ENCODE assay signal across 26 cellular contexts in genomic region chrX:122703762-122704161, GRCh38.
DNase-seq lines count a peak whose midpoint lies in the region; ATAC-seq and TF ChIP-seq lines count a peak whose summit lies in the region.
"Had no signal": no experiment of that assay in that cellular context is flagged by ENCODE, and none has a peak within 500 bp of the region (broad histone marks: within the 10 kb centered on the region; RNA-seq: fewer than 3 reads in every experiment).

No MANE protein-coding gene starts in this region.

- H3K4me1 ChIP-seq in mammary epithelial cell (ENCODE audit: insufficient read depth, low read length) = no peaks in the 10 kb centered on the region
- no peaks in the 10 kb centered on the region for H3K4me1 ChIP-seq in adipocyte (ENCODE audit: control insufficient read depth, insufficient read depth, low read length)
- H3K4me1 ChIP-seq: uterus had no signal

- no peaks in the 10 kb centered on the region for H3K27me3 ChIP-seq in mammary epithelial cell (ENCODE audit: insufficient read depth, low read length)
- no peaks in the 10 kb centered on the region for H3K27me3 ChIP-seq in adipocyte (replicated peaks; ENCODE audit: control insufficient read depth, insufficient read depth, low read length)
- H3K27me3 ChIP-seq: uterus had no signal

- CTCF ChIA-PET in mammary epithelial cell (lab: Charles Lee; ENCODE audit: low non-redundant PET) (no interaction called here), MCF 10A (lab: Yijun Ruan, JAX) (no interaction called here)

- no peak overlapping the region for H3K4me2 ChIP-seq in mammary epithelial cell (ENCODE audit: insufficient read depth, low read depth, low read length)

- H3K27ac ChIP-seq in mammary epithelial cell (ENCODE audit: insufficient read depth, low read depth, low read length) = no peak overlapping the region
- H3K27ac ChIP-seq: RWPE1, uterus had no signal

- H3K36me3 ChIP-seq in mammary epithelial cell (ENCODE audit: insufficient read depth, low read length) (no peaks in the 10 kb centered on the region), adipocyte (ENCODE audit: control insufficient read depth, insufficient read depth, low read length, severe bottlenecking) (no peaks in the 10 kb centered on the region)
- H3K36me3 ChIP-seq: uterus had no signal

- H3K27me3 Mint-ChIP-seq in MCF 10A (ENCODE audit: insufficient read depth, unreplicated experiment) = no peaks in the 10 kb centered on the region
- H3K27me3 Mint-ChIP-seq: activated CD8-positive, alpha-beta T cell treated with anti-CD3 and anti-CD28 coated beads for 36 hours had no signal

- in situ Hi-C loops in mammary epithelial cell (cut with MboI; ENCODE audit: low sequenced_read_pairs in 2 of 2) = no loop called here

- TF ChIP-seq CTCF in mammary epithelial cell (conservative IDR thresholded peaks at IDR 0.05 in 1 of 2, IDR thresholded peaks at IDR 0.05 in 1 of 2; ENCODE audit: extremely low read depth in 1 of 2, insufficient read depth in 1 of 2, low read depth in 1 of 2, low read length in 2 of 2) = peak; percentile 32 to 54
- no peak for TF ChIP-seq CTCF in MCF 10A (IDR thresholded peaks at IDR 0.05; ENCODE audit: unreplicated experiment)

- H3K4me3 ChIP-seq in mammary epithelial cell (replicated peaks in 1 of 3; ENCODE audit: insufficient read depth in 1 of 3, low read depth in 2 of 3, low read length in 3 of 3) (no peak overlapping the region), adipocyte (ENCODE audit: low read length) (no peak overlapping the region)
- H3K4me3 ChIP-seq: GM12878, lung, uterus had no signal

- no peaks in the 10 kb centered on the region for H4K20me1 ChIP-seq in mammary epithelial cell (ENCODE audit: insufficient read depth, low read length)

- 67% methylated on average over 1 of the region's 1 CpG for WGBS in mammary epithelial cell (ENCODE audit: low coverage, missing lambda C conversion rate)

- peaks cover 12% of the 10 kb centered on the region for H3K36me3 Mint-ChIP-seq in MCF 10A (ENCODE audit: insufficient read depth, unreplicated experiment)
- H3K36me3 Mint-ChIP-seq: CD14-positive monocyte had no signal

- DNase-seq in mammary epithelial cell = peak; percentile 9
- DNase-seq in MCF 10A (ENCODE audit: unreplicated experiment) = no peak
- peak; percentile 1 for DNase-seq in adipocyte (ENCODE audit: low read depth)
- peak; percentile 9 for DNase-seq in fibroblast of peridontal ligament (ENCODE audit: extremely low read depth)
- no peak for DNase-seq in SIG-M5 (lab: John Stamatoyannopoulos, UW)
- no peak for DNase-seq in NCI-H2196 (lab: John Stamatoyannopoulos, UW; ENCODE audit: unreplicated experiment)
- DNase-seq: activated CD4-positive, CD25-positive, alpha-beta regulatory T cell; activated CD8-positive, alpha-beta T cell treated with anti-CD3 and anti-CD28 coated beads for 36 hours; activated naive CD4-positive, alpha-beta T cell; amygdala; effector CD4-positive, alpha-beta T cell; H7; hypothalamus; KG1; NCI-H187 treated with DMSO at 0.1 percent for 48 hours; nucleus accumbens; right cardiac atrium; stimulated activated CD4-positive, alpha-beta T cell treated with anti-CD3 and anti-CD28 coated beads, Interleukin-15, amount 100 ng/mL, for 24 hours; substantia nigra; uterus had no signal

- intact Hi-C loops in mammary epithelial cell (cut with micrococcal nuclease) (loop anchor here (5.0 to 10.0 kb wide), 2 partner anchors 1121 to 1399 kb away; no protein-coding TSS in a partner anchor), MCF 10A (cut with micrococcal nuclease) (no loop called here)

- no peak overlapping the region for H3K4me3 Mint-ChIP-seq in MCF 10A (ENCODE audit: unreplicated experiment)
- H3K4me3 Mint-ChIP-seq: activated CD8-positive, alpha-beta T cell treated with anti-CD3 and anti-CD28 coated beads for 36 hours; CD14-positive monocyte had no signal

- H3K79me2 ChIP-seq in mammary epithelial cell (ENCODE audit: insufficient read depth, low read length) = no peaks in the 10 kb centered on the region

- no peaks in the 10 kb centered on the region for H3K4me1 Mint-ChIP-seq in MCF 10A (ENCODE audit: insufficient read depth, unreplicated experiment)
- H3K4me1 Mint-ChIP-seq: CD14-positive monocyte had no signal

- POLR2A ChIA-PET in MCF 10A (lab: Yijun Ruan, JAX) = no interaction called here

- dilution Hi-C loops in mammary epithelial cell (cut with HindIII; ENCODE audit: low sequenced_read_pairs) = no loop called here

- H3K9me3 Mint-ChIP-seq in MCF 10A (ENCODE audit: unreplicated experiment) = peaks cover 19% of the 10 kb centered on the region

- no peak overlapping the region for H2AFZ ChIP-seq in mammary epithelial cell (ENCODE audit: low read depth, low read length)

- no peak for ATAC-seq in GM21529 (IDR thresholded peaks at IDR 0.05; ENCODE audit: unreplicated experiment)
- ATAC-seq in GM19467 (IDR thresholded peaks at IDR 0.05; ENCODE audit: unreplicated experiment) = no peak
- ATAC-seq: activated CD8-positive, alpha-beta T cell treated with anti-CD3 and anti-CD28 coated beads for 36 hours; GM12878; right cardiac atrium had no signal

- no peak overlapping the region for H3K9ac ChIP-seq in mammary epithelial cell (ENCODE audit: insufficient read depth, low read length)
- H3K9ac ChIP-seq in adipocyte (ENCODE audit: low read length) = no peak overlapping the region

- no peak overlapping the region for H3K27ac Mint-ChIP-seq in MCF 10A (ENCODE audit: low read depth, unreplicated experiment)
- H3K27ac Mint-ChIP-seq: activated CD8-positive, alpha-beta T cell treated with anti-CD3 and anti-CD28 coated beads for 36 hours; CD14-positive monocyte had no signal

- BruUV-seq in mammary epithelial cell (replicated peaks; lab: Mats Ljungman, UMichigan) (no TSS peak), MCF 10A (replicated peaks; lab: Mats Ljungman, UMichigan) (no TSS peak)

- H3K9me3 ChIP-seq in mammary epithelial cell (replicated peaks; ENCODE audit: insufficient read depth, low read length) (no peaks in the 10 kb centered on the region), adipocyte (ENCODE audit: control insufficient read depth, low read length) (peaks cover 21% of the 10 kb centered on the region)
- H3K9me3 ChIP-seq: uterus had no signal

Comparison
In these comparisons a context has a peak if more than half of its experiments do, and no peak if none do; other contexts are left out.
1. DNase-seq: peak in mammary epithelial cell (single experiment), adipocyte (single experiment) and fibroblast of peridontal ligament (single experiment); none in MCF 10A (single experiment), SIG-M5 (single experiment) and NCI-H2196 (single experiment).